ENCODE assay signal across 13 cellular contexts in genomic region chr4:168451331-168451730, GRCh38.
DNase-seq lines count a peak whose midpoint lies in the region; ATAC-seq lines count a peak whose summit lies in the region.
"Had no signal": no experiment of that assay in that cellular context is flagged by ENCODE, and none has a peak within 500 bp of the region (broad histone marks: within the 10 kb centered on the region; RNA-seq: fewer than 3 reads in every experiment).

No MANE protein-coding gene starts in this region.

- H3K4me3 Mint-ChIP-seq in central memory CD8-positive, alpha-beta T cell = no peak overlapping the region

- H3K9me3 Mint-ChIP-seq in central memory CD8-positive, alpha-beta T cell = no peaks in the 10 kb centered on the region

- H3K4me1 ChIP-seq in ACC112 (ENCODE audit: control insufficient read depth, insufficient read depth, low read length, unreplicated experiment) = peaks cover 27% of the 10 kb centered on the region

- peaks cover 22% of the 10 kb centered on the region for H3K36me3 Mint-ChIP-seq in central memory CD8-positive, alpha-beta T cell (ENCODE audit: insufficient read depth)

- no peak for DNase-seq in central memory CD8-positive, alpha-beta T cell (ENCODE audit: low spot score in 2 of 2)
- DNase-seq in cortex of kidney (lab: John Stamatoyannopoulos, UW) (no peak), LoVo (ENCODE audit: low spot score) (no peak), NCI-H1417 (lab: John Stamatoyannopoulos, UW) (no peak), foreskin melanocyte (no peak)
- DNase-seq: activated CD8-positive, alpha-beta memory T cell treated with anti-CD3 and anti-CD28 coated beads, Interleukin-2, amount 50 U/mL, for 48 hours; NCI-H1417 treated with DMSO at 0.1 percent for 48 hours; ovary had no signal

- peak overlapping the region; percentile 22; the same call in 1 of the 2 replicates for H3K4me3 ChIP-seq in ACC112 (ENCODE audit: low read depth, low read length)
- H3K4me3 ChIP-seq: ovary had no signal

- peak overlapping the region; percentile 55 for H3K27ac ChIP-seq in ACC112 (ENCODE audit: low read depth, low read length)
- H3K27ac ChIP-seq: ovary had no signal

- H2AFZ ChIP-seq in ACC112 (ENCODE audit: low read length, unreplicated experiment) = no peak overlapping the region

- no peaks in the 10 kb centered on the region for H3K27me3 ChIP-seq in ACC112 (ENCODE audit: insufficient read depth, low read length)
- H3K27me3 ChIP-seq: ovary had no signal

- H3K79me2 ChIP-seq in ACC112 (ENCODE audit: control insufficient read depth, insufficient read depth, low read length, unreplicated experiment) = no peaks in the 10 kb centered on the region

- peaks cover 21% of the 10 kb centered on the region for H3K4me1 Mint-ChIP-seq in central memory CD8-positive, alpha-beta T cell

- ATAC-seq in GM19395 (IDR thresholded peaks at IDR 0.05; ENCODE audit: unreplicated experiment) = peak; percentile 26
- peak; percentile 18 for ATAC-seq in HG03378 (IDR thresholded peaks at IDR 0.05; ENCODE audit: unreplicated experiment)
- ATAC-seq in central memory CD8-positive, alpha-beta T cell (replicated peaks; ENCODE audit: extremely low read depth, poor library complexity, severe bottlenecking) = no peak
- ATAC-seq: Right ventricle myocardium inferior had no signal

- peaks cover 41% of the 10 kb centered on the region for H3K36me3 ChIP-seq in ACC112 (ENCODE audit: insufficient read depth, low read length)
- H3K36me3 ChIP-seq: ovary had no signal

- peak overlapping the region; percentile 42 for H3K27ac Mint-ChIP-seq in central memory CD8-positive, alpha-beta T cell (ENCODE audit: low read depth)

- H3K27me3 Mint-ChIP-seq in central memory CD8-positive, alpha-beta T cell = no peaks in the 10 kb centered on the region
- H3K27me3 Mint-ChIP-seq: CD4-positive, alpha-beta memory T cell had no signal
